In genomic region chr18:58005036-58005435, GRCh38 we compare ENCODE assay signal across 24 cellular contexts. TPM values are rescaled to one million over a fixed set of nuclear protein-coding genes. Genes with fewer than 3 reads are reported as not detected.
DNase-seq lines count a peak whose midpoint lies in the region; ATAC-seq and TF ChIP-seq lines count a peak whose summit lies in the region.
"Had no signal": no experiment of that assay in that cellular context is flagged by ENCODE, and none has a peak within 500 bp of the region (broad histone marks: within the 10 kb centered on the region; RNA-seq: fewer than 3 reads in every experiment).

No MANE protein-coding gene starts in this region.

- no peaks in the 10 kb centered on the region for H3K36me3 ChIP-seq in breast epithelium
- no peaks in the 10 kb centered on the region; the same call in 1 of the 2 replicates for H3K36me3 ChIP-seq in Karpas-422 (ENCODE audit: insufficient read depth, low read length)
- H3K36me3 ChIP-seq: ascending aorta, neural progenitor cell, upper lobe of left lung had no signal

- BruUV-seq in MCF 10A (replicated peaks; lab: Mats Ljungman, UMichigan), result no TSS peak

- no peak overlapping the region for H3K9ac ChIP-seq in Karpas-422 (ENCODE audit: low read length)
- H3K9ac ChIP-seq: neural progenitor cell had no signal

- POLR2A ChIA-PET in MCF 10A (lab: Yijun Ruan, JAX), result interaction anchor here (0.7 to 1.9 kb wide), 2 partner anchors 8 to 104 kb away, joined by 3 to 5 read pairs; no protein-coding TSS in a partner anchor

- DNase-seq in MCF 10A (ENCODE audit: unreplicated experiment) (peak; percentile 47), breast epithelium (ENCODE audit: low spot score in 2 of 2) (no peak), amniotic epithelial cell (ENCODE audit: low read depth) (peak; percentile 43), fibroblast of pulmonary artery (ENCODE audit: low read depth) (peak; percentile 21), Karpas-422 (no peak)
- DNase-seq: activated CD4-positive, alpha-beta T cell treated with anti-CD3 and anti-CD28 coated beads, Interleukin-2, amount 10 ng/mL, durations not matched to agents 24 days and 14 days; activated CD8-positive, alpha-beta memory T cell treated with anti-CD3 and anti-CD28 coated beads, Interleukin-2, amount 50 U/mL, for 48 hours; DMS153; erythroblast; islet precursor cell; MV-4-11; NCI-H1930; stimulated activated naive CD8-positive, alpha-beta T cell treated with anti-CD3 and anti-CD28 coated beads, Interleukin-15, amount 100 ng/mL, for 72 hours; T-helper 9 cell; upper lobe of left lung had no signal

- CTCF ChIA-PET in MCF 10A (lab: Yijun Ruan, JAX), result interaction anchor here (0.5 to 1.1 kb wide), 5 partner anchors 42 to 665 kb away, joined by 3 to 5 read pairs (median 3); no protein-coding TSS in a partner anchor

- no peak for TF ChIP-seq CTCF in MCF 10A (IDR thresholded peaks at IDR 0.05; ENCODE audit: unreplicated experiment)
- TF ChIP-seq CTCF in breast epithelium (IDR thresholded peaks at IDR 0.05), result no peak
- TF ChIP-seq CTCF in fibroblast of pulmonary artery (IDR thresholded peaks at IDR 0.05; ENCODE audit: low read length, missing control alignments), result no peak

- peaks cover 13% of the 10 kb centered on the region for H3K4me1 Mint-ChIP-seq in MCF 10A (ENCODE audit: insufficient read depth, unreplicated experiment)
- H3K4me1 Mint-ChIP-seq: activated CD4-positive, alpha-beta T cell treated with anti-CD3 and anti-CD28 coated beads, Interleukin-2, amount 10 ng/mL, durations not matched to agents 24 days and 14 days; mesothelial cell of epicardium; neural progenitor cell; stimulated activated naive CD8-positive, alpha-beta T cell treated with anti-CD3 and anti-CD28 coated beads, Interleukin-15, amount 100 ng/mL, for 72 hours had no signal

- H3K4me3 ChIP-seq in breast epithelium (no peak overlapping the region), fibroblast of pulmonary artery (replicated peaks; ENCODE audit: low read depth, low read length) (no peak overlapping the region), Karpas-422 (ENCODE audit: low read length) (no peak overlapping the region)
- H3K4me3 ChIP-seq: ascending aorta, neural progenitor cell, upper lobe of left lung had no signal

- H3K4me1 ChIP-seq in breast epithelium (no peaks in the 10 kb centered on the region), Karpas-422 (ENCODE audit: low read length) (peaks cover 24% of the 10 kb centered on the region)
- H3K4me1 ChIP-seq: ascending aorta, neural progenitor cell, upper lobe of left lung had no signal

- H2AFZ ChIP-seq in Karpas-422 (ENCODE audit: low read length), result no peak overlapping the region
- H2AFZ ChIP-seq: neural progenitor cell had no signal

- peak overlapping the region; percentile 50 for H3K27ac Mint-ChIP-seq in MCF 10A (ENCODE audit: low read depth, unreplicated experiment)
- H3K27ac Mint-ChIP-seq: activated CD4-positive, alpha-beta T cell treated with anti-CD3 and anti-CD28 coated beads, Interleukin-2, amount 10 ng/mL, durations not matched to agents 24 days and 14 days; dendritic cell treated with granulocyte-macrophage colony-stimulating factor and Interleukin-4, amounts not matched to agents 40 ng/mL and 50 ng/mL, for 4 days; mesothelial cell of epicardium; neural progenitor cell; stimulated activated naive CD8-positive, alpha-beta T cell treated with anti-CD3 and anti-CD28 coated beads, Interleukin-15, amount 100 ng/mL, for 72 hours had no signal

- no peak overlapping the region for H3K4me2 ChIP-seq in Karpas-422 (ENCODE audit: low read depth, low read length, poor library complexity, severe bottlenecking)
- H3K4me2 ChIP-seq: neural progenitor cell had no signal

- no peaks in the 10 kb centered on the region for H3K27me3 ChIP-seq in breast epithelium
- no peaks in the 10 kb centered on the region for H3K27me3 ChIP-seq in Karpas-422 (ENCODE audit: low read length)
- H3K27me3 ChIP-seq: ascending aorta, neural progenitor cell, upper lobe of left lung had no signal

- no peaks in the 10 kb centered on the region for H3K79me2 ChIP-seq in Karpas-422 (ENCODE audit: low read length)

- H4K20me1 ChIP-seq in Karpas-422 (ENCODE audit: insufficient read depth, low read depth, low read length), result no peaks in the 10 kb centered on the region

- ATAC-seq in GM19023 (IDR thresholded peaks at IDR 0.05; ENCODE audit: unreplicated experiment) (no peak), GM18505 (IDR thresholded peaks at IDR 0.05; ENCODE audit: unreplicated experiment) (no peak), HG03565 (IDR thresholded peaks at IDR 0.05; ENCODE audit: unreplicated experiment) (no peak)
- ATAC-seq: stimulated activated naive CD8-positive, alpha-beta T cell treated with anti-CD3 and anti-CD28 coated beads, Interleukin-15, amount 100 ng/mL, for 72 hours had no signal

- no peaks in the 10 kb centered on the region for H3K27me3 Mint-ChIP-seq in MCF 10A (ENCODE audit: insufficient read depth, unreplicated experiment)

- intact Hi-C loops in MCF 10A (cut with micrococcal nuclease), result no loop called here
- intact Hi-C loops in breast epithelium (cut with DNase I; ENCODE audit: low total_unique reads), result no loop called here

- no peak overlapping the region for H3K4me3 Mint-ChIP-seq in MCF 10A (ENCODE audit: unreplicated experiment)
- H3K4me3 Mint-ChIP-seq: activated CD4-positive, alpha-beta T cell treated with anti-CD3 and anti-CD28 coated beads, Interleukin-2, amount 10 ng/mL, durations not matched to agents 24 days and 14 days; dendritic cell treated with granulocyte-macrophage colony-stimulating factor and Interleukin-4, amounts not matched to agents 40 ng/mL and 50 ng/mL, for 4 days; mesothelial cell of epicardium; neural progenitor cell; stimulated activated naive CD8-positive, alpha-beta T cell treated with anti-CD3 and anti-CD28 coated beads, Interleukin-15, amount 100 ng/mL, for 72 hours had no signal

- H3K9me3 ChIP-seq in breast epithelium (no peaks in the 10 kb centered on the region), Karpas-422 (ENCODE audit: low read length) (no peaks in the 10 kb centered on the region; the same call in 1 of the 2 replicates)
- H3K9me3 ChIP-seq: ascending aorta, upper lobe of left lung had no signal

- no peaks in the 10 kb centered on the region for H3K9me3 Mint-ChIP-seq in MCF 10A (ENCODE audit: unreplicated experiment)
- H3K9me3 Mint-ChIP-seq: activated CD4-positive, alpha-beta T cell treated with anti-CD3 and anti-CD28 coated beads, Interleukin-2, amount 10 ng/mL, durations not matched to agents 24 days and 14 days; dendritic cell treated with granulocyte-macrophage colony-stimulating factor and Interleukin-4, amounts not matched to agents 40 ng/mL and 50 ng/mL, for 4 days; mesothelial cell of epicardium; neural progenitor cell; stimulated activated naive CD8-positive, alpha-beta T cell treated with anti-CD3 and anti-CD28 coated beads, Interleukin-15, amount 100 ng/mL, for 72 hours had no signal

- TF ChIP-seq POLR2A in breast epithelium (IDR thresholded peaks at IDR 0.05), result no peak
- no peak for TF ChIP-seq POLR2A in GM18505 (IDR thresholded peaks at IDR 0.05; ENCODE audit: borderline replicate concordance, extremely low read depth, insufficient read depth, insufficient read length)

- H3K9me2 ChIP-seq in Karpas-422 (replicated peaks; ENCODE audit: insufficient read depth, low read length), result no peaks in the 10 kb centered on the region

- H3K36me3 Mint-ChIP-seq in MCF 10A (ENCODE audit: insufficient read depth, unreplicated experiment), result no peaks in the 10 kb centered on the region
- H3K36me3 Mint-ChIP-seq: mesothelial cell of epicardium, neural progenitor cell had no signal

- no peak overlapping the region for H3K27ac ChIP-seq in breast epithelium
- no peak overlapping the region for H3K27ac ChIP-seq in Karpas-422 (ENCODE audit: low read length)
- H3K27ac ChIP-seq: 22Rv1, ascending aorta, C4-2B, neural progenitor cell, upper lobe of left lung had no signal

RNA-seq across cellular contexts. Expression of gene NEDD4L, which starts 39.0 kb away (rescaled TPM):
- 75.1 and 108 TPM in 2 replicates for total RNA-seq in MCF 10A (2022)
- 100 to 1,000 TPM in 2 of 3 donors, 10 to 100 TPM in 1; 26.2 to 162 (median 106) TPM for total RNA-seq in breast epithelium
- 12.0 and 17.1 TPM in 2 replicates for total RNA-seq in Karpas-422 (2014; rRNA removed; shearing (Covaris generic); ENCODE audit: low replicate concordance)

Comparison
In these comparisons a context has a peak if more than half of its experiments do, and no peak if none do; other contexts are left out.
1. DNase-seq: peak in MCF 10A (single experiment), amniotic epithelial cell (single experiment) and fibroblast of pulmonary artery (single experiment); none in breast epithelium (0 of 2) and Karpas-422 (single experiment).